In the genomic region with DNA sequence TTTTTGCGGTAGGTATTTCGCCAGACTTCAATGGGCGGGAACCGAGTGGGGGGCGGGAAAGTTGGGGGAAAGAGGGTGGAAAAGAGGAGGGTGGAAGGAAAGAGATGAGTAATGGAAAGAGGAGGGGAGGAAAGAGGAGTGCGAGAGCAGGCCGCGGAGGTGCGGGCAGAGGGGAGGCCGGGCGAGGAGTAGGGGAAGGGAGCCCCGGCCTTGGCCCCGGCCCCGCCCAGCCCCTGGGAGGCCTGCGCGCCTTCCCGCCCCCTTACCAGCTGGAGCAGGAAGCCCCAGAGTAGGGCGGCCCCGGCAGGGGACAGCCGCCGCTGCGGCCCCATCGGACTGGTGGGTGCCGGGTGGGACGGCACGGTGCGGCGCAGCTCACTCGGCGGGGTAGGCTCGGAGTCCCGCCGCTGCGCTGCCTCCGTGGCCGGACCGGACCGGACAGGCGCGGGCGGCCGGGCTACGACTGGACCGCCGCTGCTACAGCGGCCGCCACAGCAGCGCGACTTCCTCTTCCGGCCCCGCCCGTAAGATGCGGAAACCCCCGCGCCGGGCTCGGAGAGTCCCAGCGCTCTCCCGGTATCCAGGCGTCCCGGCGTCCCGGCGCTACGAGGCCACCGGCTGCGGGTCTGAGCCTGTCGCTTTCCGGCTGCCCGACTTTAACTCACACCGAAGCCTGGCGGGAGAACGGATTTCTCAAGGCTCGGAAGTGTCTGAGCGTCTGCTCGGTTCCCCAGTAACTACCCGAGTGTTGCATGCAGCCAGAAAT, we compare ENCODE assay signal across 8 cellular contexts. TPM values are rescaled to one million over a fixed set of nuclear protein-coding genes. Genes with fewer than 3 reads are reported as not detected.
DNase-seq lines count a peak whose midpoint lies in the region; ATAC-seq and TF ChIP-seq lines count a peak whose summit lies in the region.

TSS of gene SPPL2A (minus strand) at position 505 of the 766 bp plus-strand sequence. CDS start at position 332, 173 bp downstream.

- no peaks in the 10 kb centered on the region for H3K9me3 Mint-ChIP-seq in activated T-helper 1 cell treated with anti-CD3 and anti-CD28 coated beads, Interleukin-12 subunit alpha, Interleukin-12 subunit beta, Interleukin-2, Interleukin-4 antibody, amounts not matched to agents 30 ng/mL and 10 ng/mL and 1 ng/mL, durations not matched to agents 14 hours and 24 hours and 36 hours
- H3K9me3 Mint-ChIP-seq in naive thymus-derived CD8-positive, alpha-beta T cell, result no peaks in the 10 kb centered on the region
- no peaks in the 10 kb centered on the region for H3K9me3 Mint-ChIP-seq in stimulated activated naive B cell treated with anti-CD40 and anti-IgM and Interleukin-4, amounts not matched to agents 10 μg/mL and 1 μg/mL and 100 μg/mL, for 72 hours

- peaks cover 69% of the 10 kb centered on the region for H3K4me1 Mint-ChIP-seq in activated T-helper 1 cell treated with anti-CD3 and anti-CD28 coated beads, Interleukin-12 subunit alpha, Interleukin-12 subunit beta, Interleukin-2, Interleukin-4 antibody, amounts not matched to agents 30 ng/mL and 10 ng/mL and 1 ng/mL, durations not matched to agents 14 hours and 24 hours and 36 hours (ENCODE audit: low read depth)
- peaks cover 25 to 52% (median 48%) of the 10 kb centered on the region in 4 donors for H3K4me1 Mint-ChIP-seq in naive thymus-derived CD8-positive, alpha-beta T cell
- peaks cover 29 to 55% of the 10 kb centered on the region in 2 donors for H3K4me1 Mint-ChIP-seq in stimulated activated naive B cell treated with anti-CD40 and anti-IgM and Interleukin-4, amounts not matched to agents 10 μg/mL and 1 μg/mL and 100 μg/mL, for 72 hours

- H4K20me1 ChIP-seq in DND-41 (ENCODE audit: insufficient read depth, low read length) (no peaks in the 10 kb centered on the region), fibroblast of lung (ENCODE audit: control insufficient read depth, extremely low read depth, insufficient read depth, low read length) (no peaks in the 10 kb centered on the region)

- H2AFZ ChIP-seq in DND-41 (ENCODE audit: low read depth, low read length) (peak within 1 kb of the TSS; percentile 98), fibroblast of lung (ENCODE audit: low read length) (peak within 1 kb of the TSS; percentile 84)

- no peaks in the 10 kb centered on the region for H3K27me3 ChIP-seq in DND-41 (ENCODE audit: insufficient read depth, low read length, poor library complexity)
- no peaks in the 10 kb centered on the region for H3K27me3 ChIP-seq in fibroblast of lung (ENCODE audit: control insufficient read depth, insufficient read depth, low read length)

- H3K4me1 ChIP-seq in DND-41 (ENCODE audit: insufficient read depth, low read length) (peaks cover 22% of the 10 kb centered on the region), fibroblast of lung (ENCODE audit: control insufficient read depth, extremely low read depth, insufficient read depth, low read length) (peaks cover 4% of the 10 kb centered on the region)

- peak within 1 kb of the TSS; percentile 96 for H3K4me3 Mint-ChIP-seq in activated T-helper 1 cell treated with anti-CD3 and anti-CD28 coated beads, Interleukin-12 subunit alpha, Interleukin-12 subunit beta, Interleukin-2, Interleukin-4 antibody, amounts not matched to agents 30 ng/mL and 10 ng/mL and 1 ng/mL, durations not matched to agents 14 hours and 24 hours and 36 hours
- peak within 1 kb of the TSS; percentile 81 to 96 (median 91) for H3K4me3 Mint-ChIP-seq in naive thymus-derived CD8-positive, alpha-beta T cell
- peak within 1 kb of the TSS; percentile 87 to 93 for H3K4me3 Mint-ChIP-seq in stimulated activated naive B cell treated with anti-CD40 and anti-IgM and Interleukin-4, amounts not matched to agents 10 μg/mL and 1 μg/mL and 100 μg/mL, for 72 hours

- no peaks in the 10 kb centered on the region for H3K27me3 Mint-ChIP-seq in activated T-helper 1 cell treated with anti-CD3 and anti-CD28 coated beads, Interleukin-12 subunit alpha, Interleukin-12 subunit beta, Interleukin-2, Interleukin-4 antibody, amounts not matched to agents 30 ng/mL and 10 ng/mL and 1 ng/mL, durations not matched to agents 14 hours and 24 hours and 36 hours (ENCODE audit: insufficient read depth)
- no peaks in the 10 kb centered on the region for H3K27me3 Mint-ChIP-seq in naive thymus-derived CD8-positive, alpha-beta T cell
- no peaks in the 10 kb centered on the region for H3K27me3 Mint-ChIP-seq in stimulated activated naive B cell treated with anti-CD40 and anti-IgM and Interleukin-4, amounts not matched to agents 10 μg/mL and 1 μg/mL and 100 μg/mL, for 72 hours

- H3K36me3 ChIP-seq in DND-41 (ENCODE audit: insufficient read depth, low read length), result no peaks in the 10 kb centered on the region
- H3K36me3 ChIP-seq in KOPT-K1 (ENCODE audit: insufficient read depth, low read length), result no peaks in the 10 kb centered on the region
- no peaks in the 10 kb centered on the region for H3K36me3 ChIP-seq in fibroblast of lung (ENCODE audit: control insufficient read depth, insufficient read depth, low read length)

- peak within 1 kb of the TSS; percentile 97 for H3K27ac Mint-ChIP-seq in activated T-helper 1 cell treated with anti-CD3 and anti-CD28 coated beads, Interleukin-12 subunit alpha, Interleukin-12 subunit beta, Interleukin-2, Interleukin-4 antibody, amounts not matched to agents 30 ng/mL and 10 ng/mL and 1 ng/mL, durations not matched to agents 14 hours and 24 hours and 36 hours
- peak within 1 kb of the TSS; percentile 86 to 95 (median 94) for H3K27ac Mint-ChIP-seq in naive thymus-derived CD8-positive, alpha-beta T cell
- H3K27ac Mint-ChIP-seq in stimulated activated naive B cell treated with anti-CD40 and anti-IgM and Interleukin-4, amounts not matched to agents 10 μg/mL and 1 μg/mL and 100 μg/mL, for 72 hours, result peak within 1 kb of the TSS; percentile 94

- ATAC-seq in DND-41 (ENCODE audit: insufficient read depth, low read depth) (peak; percentile 97), GM21786 (IDR thresholded peaks at IDR 0.05; ENCODE audit: unreplicated experiment) (peak; percentile 87)
- ATAC-seq in naive thymus-derived CD8-positive, alpha-beta T cell, result peak; percentile 90 to 93
- peak; percentile 95 to 96 for ATAC-seq in stimulated activated naive B cell treated with anti-CD40 and anti-IgM and Interleukin-4, amounts not matched to agents 10 μg/mL and 1 μg/mL and 100 μg/mL, for 72 hours (replicated peaks)

- H3K9ac ChIP-seq in DND-41 (ENCODE audit: low read depth, low read length) (peak within 1 kb of the TSS; percentile 65), fibroblast of lung (ENCODE audit: insufficient read depth, low read length) (peak within 1 kb of the TSS; percentile 86)

- H3K27ac ChIP-seq in DND-41 (ENCODE audit: low read length) (peak within 1 kb of the TSS; percentile 81), KOPT-K1 (ENCODE audit: low read depth, low read length, poor library complexity, severe bottlenecking) (peak within 1 kb of the TSS; percentile 91), fibroblast of lung (ENCODE audit: insufficient read depth, low read length) (peak within 1 kb of the TSS; percentile 87)

- POLR2A ChIA-PET in naive thymus-derived CD8-positive, alpha-beta T cell (lab: Charles Lee), result interaction anchor here (0.5 to 1.9 kb wide), 7 partner anchors 18 to 1963 kb away, joined by 3 to 6 read pairs (median 4); partner anchors contain the start of genes DTWD1, FAM227B, GABPB1 and TRPM7

- H3K4me3 ChIP-seq in DND-41 (ENCODE audit: low read depth in 1 of 2, low read length in 2 of 2), result peak within 1 kb of the TSS; percentile 59 to 78
- peak within 1 kb of the TSS; percentile 71 to 96 (median 84) for H3K4me3 ChIP-seq in fibroblast of lung (replicated peaks in 1 of 4; ENCODE audit: control extremely low read depth in 1 of 4, insufficient read depth in 1 of 4, low read depth in 3 of 4, low read length in 4 of 4)

- TF ChIP-seq CTCF in DND-41 (IDR thresholded peaks at IDR 0.05; ENCODE audit: borderline replicate concordance, extremely low read depth, low read length, poor library complexity, severe bottlenecking), result no peak
- no peak for TF ChIP-seq CTCF in fibroblast of lung (conservative IDR thresholded peaks at IDR 0.05 in 1 of 2, IDR thresholded peaks at IDR 0.05 in 1 of 2; ENCODE audit: low read depth in 1 of 2, low read length in 2 of 2)

- intact Hi-C loops in activated T-helper 1 cell treated with anti-CD3 and anti-CD28 coated beads, Interleukin-12 subunit alpha, Interleukin-12 subunit beta, Interleukin-2, Interleukin-4 antibody, amounts not matched to agents 30 ng/mL and 10 ng/mL and 1 ng/mL, durations not matched to agents 14 hours and 24 hours and 36 hours (cut with micrococcal nuclease), result loop anchor here (1.0 to 10.0 kb wide), 6 partner anchors 115 to 1608 kb away; partner anchors contain the start of genes COPS2, LYSMD2 and USP8

- DNase-seq in DND-41 (peak; percentile 87), RPMI7951 (ENCODE audit: low read depth) (peak; percentile 94), fibroblast of lung (ENCODE audit: low read depth in 2 of 2) (peak; percentile 90 to 91)
- peak; percentile 77 for DNase-seq in activated T-helper 1 cell treated with anti-CD3 and anti-CD28 coated beads, Interleukin-12 subunit alpha, Interleukin-12 subunit beta, Interleukin-2, Interleukin-4 antibody, amounts not matched to agents 30 ng/mL and 10 ng/mL and 1 ng/mL, durations not matched to agents 14 hours and 24 hours and 36 hours (ENCODE audit: low spot score)
- DNase-seq in naive thymus-derived CD8-positive, alpha-beta T cell, result peak; percentile 45 to 82 (median 70)
- peak; percentile 79 for DNase-seq in stimulated activated naive B cell treated with anti-CD40 and anti-IgM and Interleukin-4, amounts not matched to agents 10 μg/mL and 1 μg/mL and 100 μg/mL, for 72 hours

- H3K36me3 Mint-ChIP-seq in activated T-helper 1 cell treated with anti-CD3 and anti-CD28 coated beads, Interleukin-12 subunit alpha, Interleukin-12 subunit beta, Interleukin-2, Interleukin-4 antibody, amounts not matched to agents 30 ng/mL and 10 ng/mL and 1 ng/mL, durations not matched to agents 14 hours and 24 hours and 36 hours (ENCODE audit: low read depth), result peaks cover 17% of the 10 kb centered on the region
- H3K36me3 Mint-ChIP-seq in naive thymus-derived CD8-positive, alpha-beta T cell, result peaks cover 0 to 7% (median 0%) of the 10 kb centered on the region in 3 donors
- peaks cover 8 to 9% of the 10 kb centered on the region in 2 donors for H3K36me3 Mint-ChIP-seq in stimulated activated naive B cell treated with anti-CD40 and anti-IgM and Interleukin-4, amounts not matched to agents 10 μg/mL and 1 μg/mL and 100 μg/mL, for 72 hours

- H3K9me3 ChIP-seq in DND-41 (ENCODE audit: insufficient read depth, low read length, severe bottlenecking) (no peaks in the 10 kb centered on the region), KOPT-K1 (ENCODE audit: insufficient read depth, low read length, poor library complexity, severe bottlenecking) (no peaks in the 10 kb centered on the region), fibroblast of lung (ENCODE audit: control insufficient read depth, insufficient read depth, low read depth, low read length) (no peaks in the 10 kb centered on the region)

- peak within 1 kb of the TSS; percentile 80 for H3K4me2 ChIP-seq in DND-41 (ENCODE audit: insufficient read depth, low read length)
- H3K4me2 ChIP-seq in fibroblast of lung (ENCODE audit: extremely low read depth, insufficient read depth, low read length), result peak within 1 kb of the TSS; percentile 96

- peaks cover 41% of the 10 kb centered on the region for H3K79me2 ChIP-seq in DND-41 (ENCODE audit: insufficient read depth, low read length)
- H3K79me2 ChIP-seq in fibroblast of lung (ENCODE audit: control insufficient read depth, insufficient read depth, low read length), result peaks cover 31% of the 10 kb centered on the region

RNA-seq across cellular contexts. Expression of gene SPPL2A, which starts in this region (rescaled TPM):
- total RNA-seq in RPMI7951 (2014; rRNA removed; shearing (Covaris generic)), result 117 and 125 TPM in 2 replicates
- 100 and 103 TPM in 2 replicates for total RNA-seq in activated T-helper 1 cell treated with anti-CD3 and anti-CD28 coated beads, Interleukin-12 subunit alpha, Interleukin-12 subunit beta, Interleukin-2, Interleukin-4 antibody, amounts not matched to agents 30 ng/mL and 10 ng/mL and 1 ng/mL, durations not matched to agents 14 hours and 24 hours and 36 hours
- 48.5 and 97.6 TPM in 2 replicates for total RNA-seq in fibroblast of lung
- 76.7 and 120 TPM in 2 replicates for polyA plus RNA-seq in fibroblast of lung
- polyA plus RNA-seq in fibroblast of lung (2012), result 60.1 and 78.6 TPM in 2 replicates
- 16.9 and 39.2 TPM in 2 replicates for polyA minus RNA-seq in fibroblast of lung (ENCODE audit: low replicate concordance)
- total RNA-seq in naive thymus-derived CD8-positive, alpha-beta T cell, result 10 to 100 TPM; 38.6 to 56.3 TPM
- polyA plus RNA-seq in naive thymus-derived CD8-positive, alpha-beta T cell, result 10 to 100 TPM; 33.3 to 74.3 (median 43.0) TPM

Comparison
In these comparisons a context has a peak if more than half of its experiments do, and no peak if none do; other contexts are left out.
1. Peak in every context shown above with its lines: DNase-seq, ATAC-seq, H3K4me3 ChIP-seq and H3K27ac ChIP-seq.